12 cellular contexts compared by ENCODE assay signal in the genomic region with DNA sequence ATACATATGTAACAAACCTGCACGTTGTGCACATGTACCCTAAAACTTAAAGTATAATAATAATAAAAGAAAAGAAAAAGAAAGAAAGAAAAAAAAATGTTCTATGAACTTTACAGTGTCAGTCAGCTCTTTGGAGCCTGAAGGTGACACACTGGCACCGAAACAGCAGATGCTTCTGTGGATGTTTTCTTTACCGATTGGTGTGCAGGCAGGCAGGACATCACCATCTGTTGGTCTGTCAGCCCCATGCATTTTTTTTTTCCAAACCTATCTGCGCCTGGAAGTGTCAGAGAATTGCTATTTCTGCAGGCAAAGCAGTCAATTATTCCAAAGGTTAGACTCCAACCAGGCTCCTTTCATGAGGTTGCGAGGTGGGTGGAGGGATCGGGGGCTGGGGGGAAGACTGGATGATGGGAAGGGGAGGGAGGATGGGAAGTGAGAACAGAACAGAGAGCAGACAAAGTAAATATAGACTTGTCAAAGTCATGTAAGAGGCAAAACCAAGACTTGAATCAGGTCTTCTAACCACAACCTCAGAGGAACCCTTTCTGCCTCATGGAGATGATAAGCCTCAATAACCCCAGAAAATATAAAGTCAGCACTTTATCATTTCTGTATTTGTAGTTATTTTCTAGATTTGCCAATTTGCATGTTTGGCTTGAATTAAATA.
DNase-seq lines count a peak whose midpoint lies in the region; ATAC-seq and TF ChIP-seq lines count a peak whose summit lies in the region.
"Had no signal": no experiment of that assay in that cellular context is flagged by ENCODE, and none has a peak within 500 bp of the region (broad histone marks: within the 10 kb centered on the region; RNA-seq: fewer than 3 reads in every experiment).

No MANE protein-coding gene starts in this region.

- no peak for TF ChIP-seq CTCF in neural progenitor cell (IDR thresholded peaks at IDR 0.05)
- TF ChIP-seq CTCF in omental fat pad (IDR thresholded peaks at IDR 0.05): no peak

- H3K9me3 Mint-ChIP-seq in neural progenitor cell: no peaks in the 10 kb centered on the region
- H3K9me3 Mint-ChIP-seq: T-cell had no signal

- no peak overlapping the region for H2AK5ac ChIP-seq in mesenchymal stem cell (ENCODE audit: low read length, severe bottlenecking)

- H2AFZ ChIP-seq in neural progenitor cell (replicated peaks): peak overlapping the region; percentile 83
- no peak overlapping the region for H2AFZ ChIP-seq in mesenchymal stem cell (ENCODE audit: low read depth, low read length)

- H3K36me3 ChIP-seq in neural progenitor cell (no peaks in the 10 kb centered on the region), mesenchymal stem cell (ENCODE audit: control insufficient read depth in 1 of 2, insufficient read depth in 2 of 2, low read depth in 1 of 2, low read length in 2 of 2) (no peaks in the 10 kb centered on the region)
- H3K36me3 ChIP-seq: lower lobe of right lung had no signal

- H3K27ac ChIP-seq in neural progenitor cell (no peak overlapping the region), mesenchymal stem cell (ENCODE audit: low read length, poor library complexity, severe bottlenecking) (no peak overlapping the region)
- H3K27ac ChIP-seq: lower lobe of right lung had no signal

- H3K9me3 ChIP-seq in neural progenitor cell (ENCODE audit: low read depth): no peaks in the 10 kb centered on the region
- no peaks in the 10 kb centered on the region for H3K9me3 ChIP-seq in mesenchymal stem cell (ENCODE audit: control insufficient read depth, low read length)
- H3K9me3 ChIP-seq: lower lobe of right lung had no signal

- H2BK120ac ChIP-seq in mesenchymal stem cell (ENCODE audit: low read depth, low read length): no peak overlapping the region

- no peaks in the 10 kb centered on the region for H3K27me3 Mint-ChIP-seq in neural progenitor cell (ENCODE audit: insufficient read depth, low read depth)

- H3K27ac Mint-ChIP-seq in neural progenitor cell: peak overlapping the region; percentile 31
- H3K27ac Mint-ChIP-seq: T-cell had no signal

- H3K79me1 ChIP-seq in mesenchymal stem cell (replicated peaks; ENCODE audit: low read length, poor library complexity, severe bottlenecking): no peaks in the 10 kb centered on the region

- WGBS in mesenchymal stem cell: 53% methylated on average over 5 of the region's 6 CpGs

- no peaks in the 10 kb centered on the region for H3K79me2 ChIP-seq in neural progenitor cell (ENCODE audit: low read depth)

- no peak overlapping the region for H2BK15ac ChIP-seq in mesenchymal stem cell (ENCODE audit: low read depth, poor library complexity, severe bottlenecking)

- H3F3A ChIP-seq in neural progenitor cell (ENCODE audit: low read depth): no peaks in the 10 kb centered on the region

- no peak overlapping the region for H3K14ac ChIP-seq in mesenchymal stem cell (ENCODE audit: low read length in 2 of 2)

- H3K36me3 Mint-ChIP-seq in neural progenitor cell: no peaks in the 10 kb centered on the region
- H3K36me3 Mint-ChIP-seq: T-cell had no signal

- H3K9ac ChIP-seq in neural progenitor cell (no peak overlapping the region), mesenchymal stem cell (ENCODE audit: low read length) (no peak overlapping the region)

- H3K4me3 ChIP-seq in neural progenitor cell: no peak overlapping the region
- H3K4me3 ChIP-seq in mesenchymal stem cell (ENCODE audit: insufficient read depth in 1 of 2, low read depth in 1 of 2, low read length in 2 of 2): no peak overlapping the region
- H3K4me3 ChIP-seq: lower lobe of right lung had no signal

- no peak overlapping the region for H3K4ac ChIP-seq in mesenchymal stem cell (ENCODE audit: low read depth in 1 of 2, low read length in 2 of 2)

- no peak overlapping the region for H4K91ac ChIP-seq in mesenchymal stem cell (ENCODE audit: low read length)

- no peak overlapping the region for H2BK5ac ChIP-seq in mesenchymal stem cell (ENCODE audit: low read depth, low read length, poor library complexity, severe bottlenecking)

- peaks cover 66% of the 10 kb centered on the region for H3K4me1 Mint-ChIP-seq in neural progenitor cell
- H3K4me1 Mint-ChIP-seq: T-cell had no signal

- H3K4me3 Mint-ChIP-seq in neural progenitor cell: peak overlapping the region; percentile 29
- H3K4me3 Mint-ChIP-seq: T-cell had no signal

- H4K8ac ChIP-seq in mesenchymal stem cell (ENCODE audit: low read length): no peak overlapping the region

- DNase-seq in NCI-H82 treated with DMSO at 0.1 percent for 48 hours (lab: John Stamatoyannopoulos, UW; ENCODE audit: unreplicated experiment) (peak; percentile 29), neural progenitor cell (ENCODE audit: low spot score) (peak; percentile 42), omental fat pad (ENCODE audit: low spot score) (no peak), SKM-1 (lab: John Stamatoyannopoulos, UW; ENCODE audit: unreplicated experiment) (no peak), mesenchymal stem cell (no peak)
- DNase-seq in effector CD8-positive, alpha-beta T cell (lab: John Stamatoyannopoulos, UW): no peak
- DNase-seq: DND-41; lower lobe of right lung; stimulated activated CD8-positive, alpha-beta memory T cell treated with anti-CD3 and anti-CD28 coated beads, Interleukin-4, amount 100 ng/mL, for 48 hours; T-cell had no signal

- H3K23ac ChIP-seq in mesenchymal stem cell (ENCODE audit: low read length in 2 of 2): no peak overlapping the region

- H2BK12ac ChIP-seq in mesenchymal stem cell (ENCODE audit: low read length in 2 of 2): no peak overlapping the region

- H4K20me1 ChIP-seq in neural progenitor cell (ENCODE audit: low read depth): no peaks in the 10 kb centered on the region

- peak overlapping the region; percentile 60 for H3K4me2 ChIP-seq in neural progenitor cell
- H3K4me2 ChIP-seq in mesenchymal stem cell (ENCODE audit: low read length, poor library complexity, severe bottlenecking): no peak overlapping the region

- ATAC-seq in GM18868 (IDR thresholded peaks at IDR 0.05; ENCODE audit: unreplicated experiment) (peak; percentile 85), HG02870 (IDR thresholded peaks at IDR 0.05; ENCODE audit: unreplicated experiment) (peak; percentile 80), omental fat pad (ENCODE audit: low FRiP score) (no peak)
- ATAC-seq: lower lobe of right lung, T-cell had no signal

- no peak overlapping the region for H3K18ac ChIP-seq in mesenchymal stem cell (ENCODE audit: low read depth in 1 of 2, low read length in 2 of 2)

- peaks cover 14% of the 10 kb centered on the region for H3K4me1 ChIP-seq in neural progenitor cell
- H3K4me1 ChIP-seq in mesenchymal stem cell (ENCODE audit: control insufficient read depth, insufficient read depth, low read depth, low read length): peaks cover 3% of the 10 kb centered on the region

- H3K27me3 ChIP-seq in neural progenitor cell (no peaks in the 10 kb centered on the region), mesenchymal stem cell (ENCODE audit: control insufficient read depth in 1 of 2, insufficient read depth in 1 of 2, low read length in 2 of 2) (no peaks in the 10 kb centered on the region)

Comparison
In these comparisons a context has a peak if more than half of its experiments do, and no peak if none do; other contexts are left out.
1. DNase-seq: peak in NCI-H82 treated with DMSO at 0.1 percent for 48 hours (single experiment) and neural progenitor cell (single experiment); none in omental fat pad (single experiment), SKM-1 (single experiment), effector CD8-positive, alpha-beta T cell (single experiment) and mesenchymal stem cell (single experiment).